ENCODE assay signal across 1 cellular context in the genomic region with DNA sequence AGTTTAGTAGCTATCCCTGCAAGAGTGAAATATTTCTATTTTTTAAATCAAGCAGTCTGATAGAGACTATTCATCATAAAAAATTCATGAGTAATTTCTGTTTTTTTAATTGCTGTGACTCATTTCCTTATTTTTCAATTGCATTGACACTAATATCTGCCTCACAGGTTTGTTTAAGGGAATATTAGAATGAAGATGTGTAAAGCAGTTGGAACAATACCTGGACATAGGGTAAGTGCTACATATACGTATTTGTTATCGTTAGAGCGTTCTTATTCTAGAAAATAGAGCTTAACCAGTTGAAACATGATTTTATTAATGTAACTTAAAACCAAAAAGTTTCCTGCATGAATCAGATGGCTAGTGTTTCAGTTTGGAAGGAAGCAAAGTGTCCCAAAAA.
TF ChIP-seq lines count a peak whose summit lies in the region.

No MANE protein-coding gene starts in this region.

TF ChIP-seq in HepG2, 621 proteins besides CTCF, POLR2A, EP300 and RAD21 (continued from another document):
- TF ChIP-seq ZBTB40 (IDR thresholded peaks at IDR 0.05) (no peak), ZBTB40 (CRISPR knock-in tag; IDR thresholded peaks at IDR 0.05) (no peak)
